In the genomic region with DNA sequence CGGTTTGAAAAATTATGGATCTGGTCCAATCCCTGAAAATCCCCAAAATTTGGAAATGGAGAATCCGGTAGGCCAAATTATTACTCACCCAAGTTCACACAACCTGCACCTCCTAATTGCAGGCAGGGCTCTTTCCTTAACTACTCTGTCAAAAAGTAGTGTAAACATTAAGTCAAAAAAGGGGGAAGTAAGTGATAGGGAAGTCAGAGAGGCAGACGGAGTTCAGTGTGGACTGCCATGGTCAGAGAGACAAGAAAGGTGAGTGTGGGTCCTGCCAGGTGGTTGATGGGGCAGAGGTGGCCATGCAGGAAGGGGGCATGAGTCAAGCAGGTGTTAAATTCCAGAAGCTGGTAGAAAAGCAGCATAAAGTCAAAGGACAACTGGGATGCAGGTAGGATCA, we compare ENCODE assay signal across 22 cellular contexts.
A peak's percentile ranks its signal among the peaks of the same experiment; 100 is the strongest.
DNase-seq lines count a peak whose midpoint lies in the region; ATAC-seq, FAIRE-seq and TF ChIP-seq lines count a peak whose summit lies in the region.
"Had no signal": no experiment of that assay in that cellular context is flagged by ENCODE, and none has a peak within 500 bp of the region (broad histone marks: within the 10 kb centered on the region; RNA-seq: fewer than 3 reads in every experiment).

No MANE protein-coding gene starts in this region.

- no peaks in the 10 kb centered on the region for H4K20me1 ChIP-seq in HepG2 (ENCODE audit: insufficient read depth, low read length)
- H4K20me1 ChIP-seq: BLaER1 had no signal

- no peak overlapping the region for H3K9ac ChIP-seq in HepG2 (ENCODE audit: insufficient read depth, low read depth, low read length)
- H3K9ac ChIP-seq: BLaER1, KMS-11 had no signal

- H3K36me3 ChIP-seq in HepG2 (replicated peaks in 1 of 2; ENCODE audit: control insufficient read depth in 1 of 2, insufficient read depth in 2 of 2, low read length in 2 of 2) = no peaks in the 10 kb centered on the region
- no peaks in the 10 kb centered on the region for H3K36me3 ChIP-seq in right lobe of liver
- no peaks in the 10 kb centered on the region for H3K36me3 ChIP-seq in upper lobe of right lung
- H3K36me3 ChIP-seq in naive thymus-derived CD4-positive, alpha-beta T cell (ENCODE audit: control insufficient read depth in 2 of 3, insufficient read depth in 3 of 3, low read length in 3 of 3) = no peaks in the 10 kb centered on the region
- H3K36me3 ChIP-seq: BLaER1 had no signal

- TF ChIP-seq CTCF in HepG2 (CRISPR knock-in tag; IDR thresholded peaks at IDR 0.05) = no peak
- TF ChIP-seq CTCF in right lobe of liver (IDR thresholded peaks at IDR 0.05) = no peak
- TF ChIP-seq CTCF in upper lobe of right lung (IDR thresholded peaks at IDR 0.05) = no peak

- no peaks in the 10 kb centered on the region for H3K36me3 Mint-ChIP-seq in dendritic cell treated with granulocyte-macrophage colony-stimulating factor and Interleukin-4, amounts not matched to agents 40 ng/mL and 50 ng/mL, for 4 days (ENCODE audit: low read depth)
- H3K36me3 Mint-ChIP-seq in naive thymus-derived CD4-positive, alpha-beta T cell = no peaks in the 10 kb centered on the region
- H3K36me3 Mint-ChIP-seq: CD8-positive, alpha-beta memory T cell had no signal

- no peak overlapping the region for H2AFZ ChIP-seq in HepG2 (ENCODE audit: low read length)

- intact Hi-C loops in HepG2 (cut with micrococcal nuclease; ENCODE audit: unreplicated experiment) (no loop called here), right lobe of liver (cut with DNase I) (no loop called here), upper lobe of right lung (cut with DNase I) (no loop called here)
- intact Hi-C loops in dendritic cell treated with granulocyte-macrophage colony-stimulating factor and Interleukin-4, amounts not matched to agents 40 ng/mL and 50 ng/mL, for 4 days (cut with micrococcal nuclease) = no loop called here
- intact Hi-C loops in naive thymus-derived CD4-positive, alpha-beta T cell (cut with micrococcal nuclease) = no loop called here

- H3K4me3 Mint-ChIP-seq in dendritic cell treated with granulocyte-macrophage colony-stimulating factor and Interleukin-4, amounts not matched to agents 40 ng/mL and 50 ng/mL, for 4 days = no peak overlapping the region
- no peak overlapping the region for H3K4me3 Mint-ChIP-seq in naive thymus-derived CD4-positive, alpha-beta T cell
- H3K4me3 Mint-ChIP-seq: CD8-positive, alpha-beta memory T cell had no signal

- WGBS in HepG2 (ENCODE audit: low lambda C conversion rate) = 45% methylated on average over 3 of the region's 3 CpGs
- 64% methylated on average over 3 of the region's 3 CpGs for WGBS in right lobe of liver (ENCODE audit: insufficient coverage, low coverage, low lambda C conversion rate, missing lambda C conversion rate)

- H3K79me2 ChIP-seq in HepG2 (ENCODE audit: insufficient read depth, low read length) = no peaks in the 10 kb centered on the region

- TF ChIP-seq EP300 in HepG2 (IDR thresholded peaks at IDR 0.05; ENCODE audit: low read depth in 2 of 2, low read length in 2 of 2) (no peak), HepG2 (CRISPR knock-in tag; IDR thresholded peaks at IDR 0.05; ENCODE audit: borderline replicate concordance) (no peak)

- no peak for FAIRE-seq in HepG2 (lab: Jason Lieb, UNC)
- FAIRE-seq: A549, D721Med, GM12891, GM18507, H1, RCC 7860 had no signal

- peak overlapping the region; percentile 3 for H3K27ac Mint-ChIP-seq in dendritic cell treated with granulocyte-macrophage colony-stimulating factor and Interleukin-4, amounts not matched to agents 40 ng/mL and 50 ng/mL, for 4 days
- no peak overlapping the region for H3K27ac Mint-ChIP-seq in naive thymus-derived CD4-positive, alpha-beta T cell
- H3K27ac Mint-ChIP-seq: CD8-positive, alpha-beta memory T cell had no signal

- peaks cover 0 to 6% of the 10 kb centered on the region in 2 experiments; a peak in 1 of 5 replicates for H3K27me3 ChIP-seq in HepG2 (ENCODE audit: control insufficient read depth in 1 of 2, insufficient read depth in 2 of 2, low read length in 2 of 2)
- no peaks in the 10 kb centered on the region for H3K27me3 ChIP-seq in right lobe of liver
- no peaks in the 10 kb centered on the region for H3K27me3 ChIP-seq in upper lobe of right lung
- no peaks in the 10 kb centered on the region for H3K27me3 ChIP-seq in naive thymus-derived CD4-positive, alpha-beta T cell (ENCODE audit: control insufficient read depth in 2 of 2, insufficient read depth in 2 of 2, low read length in 2 of 2)
- H3K27me3 ChIP-seq: BLaER1 had no signal

- no peak for ATAC-seq in HepG2
- no peak for ATAC-seq in right lobe of liver
- ATAC-seq in upper lobe of right lung = peak; percentile 53
- ATAC-seq in naive thymus-derived CD4-positive, alpha-beta T cell = no peak
- ATAC-seq: A549, Right ventricle myocardium inferior had no signal

- H3K27ac ChIP-seq in HepG2 (ENCODE audit: extremely low read length, insufficient read depth, low read length) (no peak overlapping the region), right lobe of liver (no peak overlapping the region), upper lobe of right lung (no peak overlapping the region)
- no peak overlapping the region for H3K27ac ChIP-seq in naive thymus-derived CD4-positive, alpha-beta T cell (ENCODE audit: low read depth, low read length)
- H3K27ac ChIP-seq: BLaER1, KMS-11, SK-N-MC had no signal

- no peak for TF ChIP-seq RAD21 in HepG2 (CRISPR knock-in tag; IDR thresholded peaks at IDR 0.05)

- DNase-seq in HepG2 (ENCODE audit: low spot score) = no peak
- DNase-seq in right lobe of liver = no peak
- DNase-seq in SKM-1 (lab: John Stamatoyannopoulos, UW; ENCODE audit: unreplicated experiment) = peak; percentile 70
- no peak for DNase-seq in upper lobe of right lung
- no peak for DNase-seq in dermis blood vessel endothelial cell
- DNase-seq in naive thymus-derived CD4-positive, alpha-beta T cell = no peak
- no peak for DNase-seq in activated CD4-positive, alpha-beta T cell treated with anti-CD3 and anti-CD28 coated beads, Interleukin-2, amount 50 U/mL, for 4 hours
- DNase-seq: CD8-positive, alpha-beta memory T cell; NCI-H1694 treated with DMSO at 0.1 percent for 48 hours; NCI-H510A treated with DMSO at 0.1 percent for 48 hours; NCI-H82 had no signal

- in situ Hi-C loops in HepG2 (cut with HindIII; ENCODE audit: extremely low pct_ligation_motif_present, low pct_unique_long_range_greater_than_20kb) = no loop called here

- H3K4me1 Mint-ChIP-seq in dendritic cell treated with granulocyte-macrophage colony-stimulating factor and Interleukin-4, amounts not matched to agents 40 ng/mL and 50 ng/mL, for 4 days (ENCODE audit: low read depth) = peaks cover 25% of the 10 kb centered on the region
- peaks cover 0 to 4% (median 0%) of the 10 kb centered on the region in 7 donors for H3K4me1 Mint-ChIP-seq in naive thymus-derived CD4-positive, alpha-beta T cell

- BruUV-seq in HepG2 (replicated peaks; lab: Mats Ljungman, UMichigan) = no TSS peak

- H3K4me3 ChIP-seq in HepG2 (replicated peaks in 1 of 3; ENCODE audit: insufficient read depth in 1 of 3, low read depth in 2 of 3, low read length in 3 of 3) (no peak overlapping the region), right lobe of liver (no peak overlapping the region), upper lobe of right lung (no peak overlapping the region)
- H3K4me3 ChIP-seq in naive thymus-derived CD4-positive, alpha-beta T cell (ENCODE audit: low read length) = no peak overlapping the region
- H3K4me3 ChIP-seq: A549, BLaER1, SK-N-MC had no signal

- CTCF ChIA-PET in HepG2 (lab: Yijun Ruan, JAX; ENCODE audit: low intra/inter-chr PET ratio, low total read pairs) = no interaction called here
- CTCF ChIA-PET in naive thymus-derived CD4-positive, alpha-beta T cell (lab: Charles Lee) = no interaction called here

- H3K4me1 ChIP-seq in HepG2 (ENCODE audit: insufficient read depth, low read length) (peaks cover 36% of the 10 kb centered on the region), right lobe of liver (peaks cover 0 to 6% (median 1%) of the 10 kb centered on the region in 4 donors), upper lobe of right lung (no peaks in the 10 kb centered on the region)
- H3K4me1 ChIP-seq in naive thymus-derived CD4-positive, alpha-beta T cell (ENCODE audit: control insufficient read depth in 2 of 2, insufficient read depth in 2 of 2, low read length in 2 of 2) = no peaks in the 10 kb centered on the region

- no peaks in the 10 kb centered on the region for H3K27me3 Mint-ChIP-seq in dendritic cell treated with granulocyte-macrophage colony-stimulating factor and Interleukin-4, amounts not matched to agents 40 ng/mL and 50 ng/mL, for 4 days
- no peaks in the 10 kb centered on the region for H3K27me3 Mint-ChIP-seq in naive thymus-derived CD4-positive, alpha-beta T cell

- POLR2A ChIA-PET in HepG2 (lab: Yijun Ruan, JAX) = no interaction called here
- POLR2A ChIA-PET in naive thymus-derived CD4-positive, alpha-beta T cell (lab: Charles Lee) = no interaction called here

- H3K9me3 Mint-ChIP-seq in dendritic cell treated with granulocyte-macrophage colony-stimulating factor and Interleukin-4, amounts not matched to agents 40 ng/mL and 50 ng/mL, for 4 days = no peaks in the 10 kb centered on the region
- no peaks in the 10 kb centered on the region for H3K9me3 Mint-ChIP-seq in naive thymus-derived CD4-positive, alpha-beta T cell
- H3K9me3 Mint-ChIP-seq: CD8-positive, alpha-beta memory T cell had no signal

- TF ChIP-seq POLR2A in HepG2 (IDR thresholded peaks at IDR 0.05; ENCODE audit: insufficient read depth in 1 of 2, low read depth in 2 of 2, low read length in 2 of 2) (no peak), right lobe of liver (IDR thresholded peaks at IDR 0.05) (no peak)

- H3K4me2 ChIP-seq in HepG2 (ENCODE audit: low read depth, low read length) = no peak overlapping the region
- H3K4me2 ChIP-seq: A549, BLaER1, KMS-11 had no signal

- no peaks in the 10 kb centered on the region for H3K9me3 ChIP-seq in HepG2 (ENCODE audit: low read length)
- no peaks in the 10 kb centered on the region for H3K9me3 ChIP-seq in right lobe of liver
- no peaks in the 10 kb centered on the region for H3K9me3 ChIP-seq in upper lobe of right lung
- H3K9me3 ChIP-seq in naive thymus-derived CD4-positive, alpha-beta T cell (ENCODE audit: control insufficient read depth in 2 of 3, low read length in 3 of 3) = no peaks in the 10 kb centered on the region
- H3K9me3 ChIP-seq: A549, BLaER1 had no signal

TF ChIP-seq in HepG2, 621 proteins besides CTCF, POLR2A, EP300 and RAD21:
- 0 out of 2 replicates have a peak, but pooled peaks have one; percentile 33 for TF ChIP-seq SAFB2 (CRISPR knock-in tag; IDR thresholded peaks at IDR 0.05; ENCODE audit: borderline replicate concordance, low read depth)
- TF ChIP-seq SMYD3 (CRISPR knock-in tag; IDR thresholded peaks at IDR 0.05) = no peak
TF ChIP-seq in HepG2: peak in this region for 1.
